In genomic region chr17:35110791-35111190, GRCh38 we compare ENCODE assay signal across 19 cellular contexts. TPM values are rescaled to one million over a fixed set of nuclear protein-coding genes. Genes with fewer than 3 reads are reported as not detected.
"Had no signal": no experiment of that assay in that cellular context is flagged by ENCODE, and none has a peak within 500 bp of the region (broad histone marks: within the 10 kb centered on the region; RNA-seq: fewer than 3 reads in every experiment).

No MANE protein-coding gene starts in this region.

RNA-seq across cellular contexts. Expression of gene FNDC8, which starts 10.6 kb away (rescaled TPM):
- total RNA-seq: activated naive CD4-positive, alpha-beta T cell treated with anti-CD3 and anti-CD28 coated beads for 36 hours; activated naive CD4-positive, alpha-beta T cell treated with anti-CD3 and anti-CD28 coated beads, Interleukin-2, amount 50 U/mL, for 72 hours; activated naive CD8-positive, alpha-beta T cell treated with anti-CD3 and anti-CD28 coated beads for 36 hours; activated naive CD8-positive, alpha-beta T cell treated with anti-CD3 and anti-CD28 coated beads, Interleukin-2, amount 10 ng/mL, durations not matched to agents 7 days and 5 days; activated T-cell treated with anti-CD3 and anti-CD28 coated beads, Interleukin-2, amount 50 U/mL, for 4 hours; activated T-cell treated with anti-CD3 and anti-CD28 coated beads, Interleukin-2, amount 50 U/mL, for 72 hours; activated T-helper 1 cell treated with anti-CD3 and anti-CD28 coated beads, Interleukin-12 subunit alpha, Interleukin-12 subunit beta, Interleukin-2, Interleukin-4 antibody, amounts not matched to agents 30 ng/mL and 10 ng/mL and 1 ng/mL, durations not matched to agents 14 hours and 24 hours and 36 hours; activated T-helper 17 cell treated with anti-CD3 and anti-CD28 coated beads, Interleukin-2, amount 50 U/mL, for 72 hours; activated T-helper 2 cell treated with anti-CD3 and anti-CD28 coated beads, Interferon-gamma antibody, Interleukin-2, Interleukin-4, amounts not matched to agents 10 μg/mL and 5 μg/mL and 100 μg/mL, durations not matched to agents 14 hours and 24 hours and 36 hours; adrenal gland; aorta; ascending aorta; astrocyte; body of pancreas; breast epithelium; bronchial epithelial cell; cardiac muscle cell; cardiac septum; cerebellum had no signal
- polyA plus RNA-seq: adrenal gland, aorta, cardiac muscle cell had no signal

RNA-seq across cellular contexts. Expression of gene UNC45B, which starts 36.8 kb away (rescaled TPM):
- total RNA-seq: activated T-cell treated with anti-CD3 and anti-CD28 coated beads, Interleukin-2, amount 50 U/mL, for 4 hours; activated T-helper 1 cell treated with anti-CD3 and anti-CD28 coated beads, Interleukin-12 subunit alpha, Interleukin-12 subunit beta, Interleukin-2, Interleukin-4 antibody, amounts not matched to agents 30 ng/mL and 10 ng/mL and 1 ng/mL, durations not matched to agents 14 hours and 24 hours and 36 hours; activated T-helper 17 cell treated with anti-CD3 and anti-CD28 coated beads, Interleukin-2, amount 50 U/mL, for 72 hours; activated T-helper 2 cell treated with anti-CD3 and anti-CD28 coated beads, Interferon-gamma antibody, Interleukin-2, Interleukin-4, amounts not matched to agents 10 μg/mL and 5 μg/mL and 100 μg/mL, durations not matched to agents 14 hours and 24 hours and 36 hours; aorta; ascending aorta; body of pancreas; breast epithelium; bronchial epithelial cell; cerebellum had no signal
